In the genomic region with DNA sequence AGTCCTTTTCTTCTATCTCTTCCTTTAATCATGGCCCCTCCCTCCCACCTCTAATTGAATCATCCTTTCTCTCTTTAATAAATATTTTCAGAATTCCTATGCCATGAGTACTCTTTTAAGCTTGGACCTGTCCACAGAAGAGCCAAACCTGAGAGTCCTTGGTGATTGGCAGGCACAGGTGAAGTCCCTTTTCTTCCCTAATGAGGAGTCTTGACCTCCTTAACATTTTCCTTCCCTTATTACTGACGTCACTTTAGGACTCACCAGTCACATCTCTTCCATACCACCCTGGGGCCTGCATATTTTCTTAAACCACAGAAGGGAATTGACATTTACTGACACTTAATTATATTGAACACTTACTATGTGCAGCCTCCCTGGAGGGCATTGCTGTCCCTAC, we compare ENCODE assay signal across 23 cellular contexts. TPM values are rescaled to one million over a fixed set of nuclear protein-coding genes. Genes with fewer than 3 reads are reported as not detected.
"Had no signal": no experiment of that assay in that cellular context is flagged by ENCODE, and none has a peak within 500 bp of the region (broad histone marks: within the 10 kb centered on the region; RNA-seq: fewer than 3 reads in every experiment).

No MANE protein-coding gene starts in this region.

- H3K9me3 Mint-ChIP-seq: activated CD4-positive, alpha-beta T cell treated with anti-CD3 and anti-CD28 coated beads, Interleukin-2, amount 10 ng/mL, durations not matched to agents 24 days and 14 days; activated naive CD4-positive, alpha-beta T cell treated with anti-CD3 and anti-CD28 coated beads, Interleukin-2, amount 10 ng/mL, durations not matched to agents 7 days and 5 days; activated naive CD8-positive, alpha-beta T cell treated with anti-CD3 and anti-CD28 coated beads, Interleukin-2, amount 50 U/mL, for 24 hours; endodermal cell had no signal

- H3K4me3 ChIP-seq: esophagus muscularis mucosa, lung, tibial artery had no signal

- H3K36me3 Mint-ChIP-seq: activated naive CD4-positive, alpha-beta T cell treated with anti-CD3 and anti-CD28 coated beads, Interleukin-2, amount 10 ng/mL, durations not matched to agents 7 days and 5 days; brain had no signal

- FAIRE-seq: colon, urothelium cell line had no signal

- ATAC-seq: activated CD8-positive, alpha-beta T cell treated with anti-CD3 and anti-CD28 coated beads, Interleukin-2, amount 10 ng/mL, durations not matched to agents 7 days and 5 days; activated naive CD8-positive, alpha-beta T cell treated with anti-CD3 and anti-CD28 coated beads, Interleukin-2, amount 50 U/mL, for 24 hours; left colon had no signal

- H3K27ac ChIP-seq: esophagus muscularis mucosa, tibial artery had no signal

- H3K27ac Mint-ChIP-seq: activated CD4-positive, alpha-beta T cell treated with anti-CD3 and anti-CD28 coated beads, Interleukin-2, amount 10 ng/mL, durations not matched to agents 24 days and 14 days; activated CD8-positive, alpha-beta T cell treated with anti-CD3 and anti-CD28 coated beads, Interleukin-2, amount 10 ng/mL, durations not matched to agents 7 days and 5 days; activated naive CD4-positive, alpha-beta T cell treated with anti-CD3 and anti-CD28 coated beads, Interleukin-2, amount 10 ng/mL, durations not matched to agents 7 days and 5 days; activated naive CD8-positive, alpha-beta T cell treated with anti-CD3 and anti-CD28 coated beads, Interleukin-2, amount 50 U/mL, for 24 hours; brain; endodermal cell had no signal

- DNase-seq: activated CD4-positive, alpha-beta T cell treated with anti-CD3 and anti-CD28 coated beads, Interleukin-2, amount 10 ng/mL, durations not matched to agents 24 days and 14 days; activated CD8-positive, alpha-beta memory T cell treated with anti-CD3 and anti-CD28 coated beads, Interleukin-2, amount 50 U/mL, for 4 hours; activated CD8-positive, alpha-beta T cell treated with anti-CD3 and anti-CD28 coated beads, Interleukin-2, amount 10 ng/mL, durations not matched to agents 7 days and 5 days; activated effector memory CD4-positive, alpha-beta T cell treated with Interleukin-2 at 50 U/mL for 16 hours; activated naive CD4-positive, alpha-beta T cell treated with anti-CD3 and anti-CD28 coated beads, Interleukin-2, amount 10 ng/mL, durations not matched to agents 7 days and 5 days; activated naive CD8-positive, alpha-beta T cell treated with anti-CD3 and anti-CD28 coated beads, Interleukin-2, amount 50 U/mL, for 24 hours; activated T-cell treated with anti-CD3 and anti-CD28 coated beads, Interleukin-2, amount 50 U/mL, for 48 hours; anterior cingulate cortex; central memory CD4-positive, alpha-beta T cell; endodermal cell; left colon; midbrain; stimulated activated CD4-positive, alpha-beta T cell treated with anti-CD3 and anti-CD28 coated beads, Interleukin-2, amount 100 ng/mL, for 24 hours; stimulated activated naive CD4-positive, alpha-beta T cell treated with Interleukin-2 at 50 U/mL for 16 hours; tibial artery had no signal

- H3K36me3 ChIP-seq: esophagus muscularis mucosa, tibial artery had no signal

- H3K4me1 Mint-ChIP-seq: activated CD4-positive, alpha-beta T cell treated with anti-CD3 and anti-CD28 coated beads, Interleukin-2, amount 10 ng/mL, durations not matched to agents 24 days and 14 days; activated naive CD4-positive, alpha-beta T cell treated with anti-CD3 and anti-CD28 coated beads, Interleukin-2, amount 10 ng/mL, durations not matched to agents 7 days and 5 days; activated naive CD8-positive, alpha-beta T cell treated with anti-CD3 and anti-CD28 coated beads, Interleukin-2, amount 50 U/mL, for 24 hours had no signal

- H3K4me3 Mint-ChIP-seq: activated CD4-positive, alpha-beta T cell treated with anti-CD3 and anti-CD28 coated beads, Interleukin-2, amount 10 ng/mL, durations not matched to agents 24 days and 14 days; activated CD8-positive, alpha-beta T cell treated with anti-CD3 and anti-CD28 coated beads, Interleukin-2, amount 10 ng/mL, durations not matched to agents 7 days and 5 days; activated naive CD4-positive, alpha-beta T cell treated with anti-CD3 and anti-CD28 coated beads, Interleukin-2, amount 10 ng/mL, durations not matched to agents 7 days and 5 days; activated naive CD8-positive, alpha-beta T cell treated with anti-CD3 and anti-CD28 coated beads, Interleukin-2, amount 50 U/mL, for 24 hours; brain; endodermal cell had no signal

- H3K9me3 ChIP-seq: esophagus muscularis mucosa, tibial artery had no signal

RNA-seq across cellular contexts. Expression of gene RASSF10, which starts 41.0 kb away (rescaled TPM):
- total RNA-seq: activated CD4-positive, alpha-beta T cell treated with anti-CD3 and anti-CD28 coated beads, Interleukin-2, amount 10 ng/mL, durations not matched to agents 24 days and 14 days; activated CD8-positive, alpha-beta T cell treated with anti-CD3 and anti-CD28 coated beads, Interleukin-2, amount 10 ng/mL, durations not matched to agents 7 days and 5 days; myocyte; T-helper 1 cell treated with Interleukin-12 subunit alpha and Interleukin-12 subunit beta and Interleukin-4 antibody, amounts not matched to agents 30 ng/mL and 1 ng/mL, for 36 hours had no signal
- polyA plus RNA-seq: neural cell had no signal
